ENCODE assay signal across 8 cellular contexts in genomic region chr14:31510222-31510621, GRCh38. TPM values are rescaled to one million over a fixed set of nuclear protein-coding genes. Genes with fewer than 3 reads are reported as not detected.
DNase-seq lines count a peak whose midpoint lies in the region; ATAC-seq, FAIRE-seq and TF ChIP-seq lines count a peak whose summit lies in the region.

No MANE protein-coding gene starts in this region.

- POLR2A ChIA-PET in A673 (lab: Charles Lee; ENCODE audit: low non-redundant PET), result no interaction called here

- no peak for TF ChIP-seq POLR2A in GM12892 (IDR thresholded peaks at IDR 0.05; ENCODE audit: low read depth, low read length)

- H3K4me1 ChIP-seq in A673 (ENCODE audit: insufficient read depth, low read length, poor library complexity, severe bottlenecking), result no peaks in the 10 kb centered on the region
- H3K4me1 ChIP-seq in psoas muscle, result no peaks in the 10 kb centered on the region

- H3K4me3 ChIP-seq in A673 (ENCODE audit: low read depth, low read length, poor library complexity, severe bottlenecking) (no peak overlapping the region), psoas muscle (no peak overlapping the region)

- BruUV-seq in A673 (replicated peaks; lab: Mats Ljungman, UMichigan), result no TSS peak

- H3K36me3 ChIP-seq in A673 (ENCODE audit: insufficient read depth, low read length, poor library complexity, severe bottlenecking) (no peaks in the 10 kb centered on the region), psoas muscle (ENCODE audit: insufficient read depth in 1 of 2, low read depth in 1 of 2) (no peaks in the 10 kb centered on the region)

- CTCF ChIA-PET in A673 (lab: Charles Lee), result interaction anchor here (0.5 to 1.2 kb wide), 4 partner anchors 461 to 1050 kb away, joined by 5 to 7 read pairs (median 6); no protein-coding TSS in a partner anchor

- H3K27ac ChIP-seq in A673 (ENCODE audit: low read depth, low read length, poor library complexity, severe bottlenecking), result no peak overlapping the region
- no peak overlapping the region for H3K27ac ChIP-seq in psoas muscle

- ATAC-seq in psoas muscle, result no peak

- TF ChIP-seq CTCF in A673 (conservative IDR thresholded peaks at IDR 0.05; ENCODE audit: low read depth, low read length), result peak; percentile 73
- TF ChIP-seq CTCF in GM12874 (IDR thresholded peaks at IDR 0.05; ENCODE audit: insufficient read depth, low read depth, low read length), result 0 out of 2 replicates have a peak, but pooled peaks have one; percentile 2
- TF ChIP-seq CTCF in psoas muscle (IDR thresholded peaks at IDR 0.05), result peak; percentile 70

- FAIRE-seq in GM12892 (lab: Jason Lieb, UNC), result no peak

- intact Hi-C loops in A673 (cut with micrococcal nuclease; ENCODE audit: unreplicated experiment), result loop anchor here (2.0 to 10.0 kb wide), 3 partner anchors 417 to 743 kb away; partner anchors contain the start of gene ARHGAP5
- intact Hi-C loops in psoas muscle (cut with DNase I), result loop anchor here in 1 of 2 donors (2.0 to 10.0 kb wide), 3 partner anchors 565 to 959 kb away; partner anchors contain the start of gene ARHGAP5

- no peaks in the 10 kb centered on the region for H3K9me3 ChIP-seq in A673 (ENCODE audit: low read depth, low read length, poor library complexity, severe bottlenecking)
- no peaks in the 10 kb centered on the region for H3K9me3 ChIP-seq in psoas muscle

- no peaks in the 10 kb centered on the region for H3K27me3 ChIP-seq in A673 (replicated peaks; ENCODE audit: insufficient read depth, low read depth, low read length, poor library complexity)
- no peaks in the 10 kb centered on the region for H3K27me3 ChIP-seq in psoas muscle (ENCODE audit: insufficient read depth in 3 of 3, low read length in 2 of 3)

- DNase-seq in A673 (ENCODE audit: low spot score) (peak; percentile 38), NCI-H748 treated with DMSO at 0.1 percent for 48 hours (lab: John Stamatoyannopoulos, UW) (peak; percentile 35), epidermal melanocyte (ENCODE audit: insufficient read length, low spot score) (peak; percentile 21), psoas muscle (no peak), GM12892 (ENCODE audit: insufficient read length) (no peak), amygdala (lab: John Stamatoyannopoulos, UW) (no peak), midbrain (lab: John Stamatoyannopoulos, UW) (no peak)

RNA-seq across cellular contexts. Expression of gene GPR33, which starts 22.4 kb away (rescaled TPM):
- total RNA-seq in A673 (2021) (not detected in 2 replicates), psoas muscle (not detected)
- polyA plus RNA-seq in psoas muscle, result not detected
- not detected for polyA plus RNA-seq in GM12892 (2012; ENCODE audit: missing spikeins)

RNA-seq across cellular contexts. Expression of gene NUBPL, which starts 51.0 kb away (rescaled TPM):
- total RNA-seq in A673 (2021), result 11.6 and 15.5 TPM in 2 replicates
- total RNA-seq in psoas muscle, result 10 to 100 TPM in 2 of 4 donors, 1 to 10 TPM in 2; 7.0 to 16.3 (median 12.4) TPM
- polyA plus RNA-seq in psoas muscle, result 1 to 10 TPM; 3.3 to 9.3 (median 5.1) TPM
- polyA plus RNA-seq in GM12892 (2012; ENCODE audit: missing spikeins), result 9.9 TPM

RNA-seq across cellular contexts. Expression of gene DTD2, which starts 52.9 kb away (rescaled TPM):
- total RNA-seq in A673 (2021) (24.3 and 25.3 TPM in 2 replicates), psoas muscle (1 to 10 TPM; 2.1 to 4.2 (median 3.3) TPM)
- 1 to 10 TPM; 6.6 to 9.5 (median 6.6) TPM for polyA plus RNA-seq in psoas muscle
- 13.9 TPM for polyA plus RNA-seq in GM12892 (2012; ENCODE audit: missing spikeins)

Comparison
In these comparisons a context has a peak if more than half of its experiments do, and no peak if none do; other contexts are left out.
1. DNase-seq: peak in A673 (single experiment), NCI-H748 treated with DMSO at 0.1 percent for 48 hours (single experiment) and epidermal melanocyte (single experiment); none in psoas muscle (0 of 2), GM12892 (single experiment), amygdala (0 of 56) and midbrain (single experiment).
2. CTCF ChIP-seq: peak in every context shown above with its lines; median percentile 73 in A673; 70 in psoas muscle; 2 in GM12874.